ENCODE assay signal across 9 cellular contexts in the genomic region with DNA sequence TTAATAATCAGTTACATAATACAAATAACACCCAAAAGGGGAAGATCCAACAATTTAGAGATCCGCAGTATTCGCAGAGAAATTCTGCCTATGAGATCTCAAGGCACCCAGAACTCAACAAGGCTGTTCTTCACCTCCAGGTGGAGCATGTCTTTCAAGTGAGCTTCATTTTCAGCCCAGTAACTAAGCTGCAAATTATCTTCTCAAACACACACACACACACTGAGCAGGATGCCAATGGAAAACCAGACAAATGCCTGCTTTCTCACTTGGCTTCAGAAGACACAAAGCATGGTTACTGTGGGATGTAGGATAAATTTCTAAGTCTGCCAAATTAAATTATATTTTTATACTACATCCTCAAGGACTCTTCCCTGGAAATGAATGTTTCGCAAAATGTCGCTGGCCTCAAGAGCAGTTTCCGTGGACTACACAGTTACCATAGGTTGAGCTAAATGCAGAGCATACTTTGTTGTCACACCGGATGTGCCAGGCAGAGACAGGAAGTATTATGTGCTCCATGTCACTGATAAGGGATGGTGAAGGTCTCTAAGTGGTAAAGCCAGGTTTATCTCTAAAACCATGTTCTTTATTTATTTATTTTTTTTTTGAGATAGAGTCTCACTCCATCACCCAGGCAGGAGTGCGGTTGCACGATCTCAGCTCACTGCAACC. TPM values are rescaled to one million over a fixed set of nuclear protein-coding genes. Genes with fewer than 3 reads are reported as not detected.
DNase-seq lines count a peak whose midpoint lies in the region; ATAC-seq and TF ChIP-seq lines count a peak whose summit lies in the region.
"Had no signal": no experiment of that assay in that cellular context is flagged by ENCODE, and none has a peak within 500 bp of the region (broad histone marks: within the 10 kb centered on the region; RNA-seq: fewer than 3 reads in every experiment).

No MANE protein-coding gene starts in this region.

- CTCF ChIA-PET in CD8-positive, alpha-beta T cell (lab: Charles Lee), result interaction anchor here (0.6 to 3.8 kb wide), 9 partner anchors 10 to 469 kb away, joined by 3 to 34 read pairs (median 4); no protein-coding TSS in a partner anchor

- peak; percentile 36 for TF ChIP-seq CTCF in CD8-positive, alpha-beta T cell (IDR thresholded peaks at IDR 0.05)
- TF ChIP-seq CTCF in WERI-Rb-1 (IDR thresholded peaks at IDR 0.05; ENCODE audit: low read depth, low read length), result peak; percentile 50
- peak; percentile 23 for TF ChIP-seq CTCF in glutamatergic neuron (IDR thresholded peaks at IDR 0.05; ENCODE audit: partially characterized antibody, unreplicated experiment)

- H3K4me1 ChIP-seq in CD8-positive, alpha-beta T cell (ENCODE audit: insufficient read depth, low read length), result peaks cover 15% of the 10 kb centered on the region
- H3K4me1 ChIP-seq in urinary bladder (ENCODE audit: insufficient read depth), result no peaks in the 10 kb centered on the region

- peaks cover 51% of the 10 kb centered on the region for H3K36me3 ChIP-seq in CD8-positive, alpha-beta T cell (ENCODE audit: insufficient read depth, low read length)
- H3K36me3 ChIP-seq in WERI-Rb-1 (peaks cover 71% of the 10 kb centered on the region), urinary bladder (ENCODE audit: insufficient read depth) (peaks cover 5% of the 10 kb centered on the region)

- H3K27ac Mint-ChIP-seq in CD8-positive, alpha-beta T cell, result peak overlapping the region; percentile 41
- no peak overlapping the region for H3K27ac Mint-ChIP-seq in glutamatergic neuron (ENCODE audit: unreplicated experiment)

- no peaks in the 10 kb centered on the region for H3K9me3 ChIP-seq in CD8-positive, alpha-beta T cell (ENCODE audit: low read length)
- no peaks in the 10 kb centered on the region for H3K9me3 ChIP-seq in WERI-Rb-1 (ENCODE audit: severe bottlenecking)

- peak overlapping the region; percentile 24 for H3K4me3 Mint-ChIP-seq in CD8-positive, alpha-beta T cell
- H3K4me3 Mint-ChIP-seq in glutamatergic neuron (ENCODE audit: unreplicated experiment), result no peak overlapping the region

- peak in 6 of 7 experiments; percentile 11 to 56 (median 25) for DNase-seq in CD8-positive, alpha-beta T cell
- DNase-seq in HT-29 (ENCODE audit: low spot score), result peak; percentile 35
- DNase-seq in WERI-Rb-1, result peak; percentile 33
- no peak for DNase-seq in glutamatergic neuron
- DNase-seq in NCI-H345 (lab: John Stamatoyannopoulos, UW), result no peak
- DNase-seq in GM03348 (ENCODE audit: low spot score), result no peak

- WGBS in urinary bladder, result 72% methylated on average over 8 of the region's 8 CpGs

- H3K27me3 Mint-ChIP-seq in CD8-positive, alpha-beta T cell (ENCODE audit: low read depth), result no peaks in the 10 kb centered on the region
- no peaks in the 10 kb centered on the region for H3K27me3 Mint-ChIP-seq in glutamatergic neuron (ENCODE audit: unreplicated experiment)

- H3K4me1 Mint-ChIP-seq in CD8-positive, alpha-beta T cell (ENCODE audit: low read depth), result peaks cover 24% of the 10 kb centered on the region
- H3K4me1 Mint-ChIP-seq in glutamatergic neuron (ENCODE audit: low read depth, unreplicated experiment), result no peaks in the 10 kb centered on the region

- H3K4me3 ChIP-seq in CD8-positive, alpha-beta T cell (ENCODE audit: low read depth, low read length), result no peak overlapping the region
- H3K4me3 ChIP-seq in WERI-Rb-1 (ENCODE audit: low read depth, low read length), result no peak overlapping the region
- H3K4me3 ChIP-seq in urinary bladder (ENCODE audit: low read depth, low read length), result no peak overlapping the region
- H3K4me3 ChIP-seq: lung had no signal

- H3K27ac ChIP-seq in CD8-positive, alpha-beta T cell (ENCODE audit: low read depth, low read length), result peak overlapping the region; percentile 19
- H3K27ac ChIP-seq in WERI-Rb-1 (no peak overlapping the region), urinary bladder (ENCODE audit: low read depth) (peak overlapping the region; percentile 16)

- peaks cover 79% of the 10 kb centered on the region for H3K36me3 Mint-ChIP-seq in CD8-positive, alpha-beta T cell
- peaks cover 4% of the 10 kb centered on the region for H3K36me3 Mint-ChIP-seq in glutamatergic neuron (ENCODE audit: unreplicated experiment)

- H3K9me3 Mint-ChIP-seq in CD8-positive, alpha-beta T cell, result no peaks in the 10 kb centered on the region
- no peaks in the 10 kb centered on the region for H3K9me3 Mint-ChIP-seq in glutamatergic neuron (ENCODE audit: unreplicated experiment)

- POLR2A ChIA-PET in CD8-positive, alpha-beta T cell (lab: Charles Lee), result interaction anchor here (0.6 to 1.6 kb wide), 3 partner anchors 40 to 388 kb away, joined by 3 read pairs; partner anchors contain the start of gene EMC1

- ATAC-seq in CD8-positive, alpha-beta T cell, result peak; percentile 83
- no peak for ATAC-seq in GM21576 (IDR thresholded peaks at IDR 0.05; ENCODE audit: unreplicated experiment)

- intact Hi-C loops in CD8-positive, alpha-beta T cell (cut with DNase I, micrococcal nuclease), result loop anchor here (1.0 to 5.0 kb wide), 2 partner anchors 62 to 473 kb away; no protein-coding TSS in a partner anchor

- no peaks in the 10 kb centered on the region for H3K27me3 ChIP-seq in CD8-positive, alpha-beta T cell (ENCODE audit: insufficient read depth, low read length)
- H3K27me3 ChIP-seq in WERI-Rb-1 (ENCODE audit: insufficient read depth, low read depth, severe bottlenecking), result no peaks in the 10 kb centered on the region

RNA-seq across cellular contexts. Expression of gene UBR4, which starts 30.3 kb away (rescaled TPM):
- 100 to 1,000 TPM; 146 to 148 TPM for total RNA-seq in CD8-positive, alpha-beta T cell
- 128 and 146 TPM in 2 replicates for total RNA-seq in HT-29 (2014; rRNA removed; shearing (Covaris generic))
- total RNA-seq in glutamatergic neuron (ENCODE audit: unreplicated experiment) (176 TPM), urinary bladder (118 TPM)
- polyA plus RNA-seq in urinary bladder, result 121 TPM

Comparison
In these comparisons a context has a peak if more than half of its experiments do, and no peak if none do; other contexts are left out.
1. DNase-seq: peak in CD8-positive, alpha-beta T cell (6 of 7), HT-29 (single experiment) and WERI-Rb-1 (single experiment); none in glutamatergic neuron (single experiment), NCI-H345 (single experiment) and GM03348 (single experiment).
2. Peak in every context shown above with its lines, with median percentiles within 50 percentile points of each other: CTCF ChIP-seq.